1 cellular context compared by ENCODE assay signal in the genomic region with DNA sequence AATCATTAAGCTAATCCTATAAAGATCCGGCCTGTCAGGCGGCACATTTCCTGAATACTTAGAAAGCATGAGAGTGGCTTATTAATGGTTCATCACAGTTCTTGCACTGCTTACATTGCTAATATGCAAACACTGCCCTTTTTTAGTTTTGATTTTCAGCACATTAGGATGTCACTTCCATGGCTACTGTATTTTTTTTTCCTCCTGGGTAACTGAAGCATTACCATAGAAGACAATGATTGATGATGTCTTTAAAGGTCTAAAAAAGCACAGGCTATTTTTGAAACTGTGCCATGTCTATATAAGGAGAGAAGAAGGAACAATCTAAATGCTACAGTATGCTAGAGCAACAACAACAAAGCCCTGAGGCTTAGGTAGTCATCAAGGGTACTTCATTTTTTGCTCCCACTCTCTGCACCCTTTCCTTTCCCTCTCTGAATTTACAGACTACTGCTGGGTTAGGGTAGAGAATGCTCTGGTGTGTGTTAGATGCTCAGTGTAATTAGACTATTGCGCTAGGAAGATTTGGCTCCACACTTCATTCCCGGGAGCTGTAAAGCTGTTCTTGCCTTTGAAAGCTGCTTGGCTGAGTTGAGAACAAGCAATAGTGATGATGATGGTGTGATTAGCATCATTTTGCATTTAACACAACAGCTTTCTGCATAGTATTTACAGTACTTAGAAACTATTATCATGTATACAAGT.
A peak's percentile ranks its signal among the peaks of the same experiment; 100 is the strongest.
TF ChIP-seq lines count a peak whose summit lies in the region.

No MANE protein-coding gene starts in this region.

TF ChIP-seq in H1, 55 proteins besides CTCF, POLR2A, EP300 and RAD21:
- TF ChIP-seq TBP (IDR thresholded peaks at IDR 0.05; ENCODE audit: low read depth, low read length) (no peak), NANOG (IDR thresholded peaks at IDR 0.05; ENCODE audit: insufficient read depth, low read depth, low read length, poor library complexity, severe bottlenecking) (peak; percentile 70), POU5F1 (IDR thresholded peaks at IDR 0.05; ENCODE audit: low read depth, low read length) (0 out of 2 replicates have a peak, but pooled peaks have one; percentile 13)
